19 cellular contexts compared by ENCODE assay signal in genomic region chr6:40506956-40507355, GRCh38.
DNase-seq lines count a peak whose midpoint lies in the region; TF ChIP-seq lines count a peak whose summit lies in the region.
"Had no signal": no experiment of that assay in that cellular context is flagged by ENCODE, and none has a peak within 500 bp of the region (broad histone marks: within the 10 kb centered on the region; RNA-seq: fewer than 3 reads in every experiment).

No MANE protein-coding gene starts in this region.

- no peaks in the 10 kb centered on the region for H3K36me3 ChIP-seq in transverse colon

- TF ChIP-seq POLR2A in transverse colon (IDR thresholded peaks at IDR 0.05): no peak

- in situ Hi-C loops in ACHN (cut with HindIII; ENCODE audit: low pct_ligation_motif_present, low pct_unique_long_range_greater_than_20kb, low sequenced_read_pairs): no loop called here
- in situ Hi-C loops in transverse colon (cut with MboI; ENCODE audit: low pct_ligation_motif_present in 1 of 4, low pct_unique_long_range_greater_than_20kb in 1 of 4, low sequenced_read_pairs in 3 of 4): no loop called here

- no peak for TF ChIP-seq CTCF in fibroblast of mammary gland (conservative IDR thresholded peaks at IDR 0.05; ENCODE audit: control insufficient read depth, insufficient read depth, low read depth, low read length)
- TF ChIP-seq CTCF in transverse colon (IDR thresholded peaks at IDR 0.05): no peak

- 73 to 77% methylated on average over 7 to 9 of the region's 9 CpGs for WGBS in transverse colon (ENCODE audit: low coverage in 1 of 2), 2 donors

- intact Hi-C loops in transverse colon (cut with DNase I; ENCODE audit: low total_unique reads): no loop called here

- H3K27ac ChIP-seq in transverse colon: no peak overlapping the region
- H3K27ac ChIP-seq: C4-2B, HL-60, KMS-11 had no signal

- no peak for TF ChIP-seq EP300 in transverse colon (IDR thresholded peaks at IDR 0.05; ENCODE audit: low read depth)

- peaks cover 3% of the 10 kb centered on the region for H3K27me3 ChIP-seq in transverse colon

- H3K4me3 ChIP-seq in fibroblast of mammary gland (ENCODE audit: control insufficient read depth, low read depth, low read length) (no peak overlapping the region), transverse colon (no peak overlapping the region)

- DNase-seq in ACHN (peak; percentile 69), DMS79 (lab: John Stamatoyannopoulos, UW) (peak; percentile 58), NCI-H69 (lab: John Stamatoyannopoulos, UW) (peak; percentile 26), fibroblast of mammary gland (ENCODE audit: low read depth) (peak; percentile 19), islet precursor cell (no peak), NCI-H1694 (lab: John Stamatoyannopoulos, UW) (no peak), transverse colon (no peak), UCSD-AML1 (lab: John Stamatoyannopoulos, UW; ENCODE audit: unreplicated experiment) (no peak)
- DNase-seq: AML-193, H9, NCI-H1048, NCI-H1694 treated with DMSO at 0.1 percent for 48 hours, NCI-H774, PC-3, SHP77 treated with DMSO at 0.1 percent for 48 hours, T-helper 1 cell had no signal

- H3K9me3 ChIP-seq in transverse colon: no peaks in the 10 kb centered on the region

- H3K4me1 ChIP-seq in transverse colon: no peaks in the 10 kb centered on the region

Comparison
In these comparisons a context has a peak if more than half of its experiments do, and no peak if none do; other contexts are left out.
1. DNase-seq: peak in ACHN (single experiment), DMS79 (single experiment), NCI-H69 (single experiment) and fibroblast of mammary gland (single experiment); none in islet precursor cell (single experiment), NCI-H1694 (single experiment), transverse colon (single experiment) and UCSD-AML1 (single experiment).